In the genomic region with DNA sequence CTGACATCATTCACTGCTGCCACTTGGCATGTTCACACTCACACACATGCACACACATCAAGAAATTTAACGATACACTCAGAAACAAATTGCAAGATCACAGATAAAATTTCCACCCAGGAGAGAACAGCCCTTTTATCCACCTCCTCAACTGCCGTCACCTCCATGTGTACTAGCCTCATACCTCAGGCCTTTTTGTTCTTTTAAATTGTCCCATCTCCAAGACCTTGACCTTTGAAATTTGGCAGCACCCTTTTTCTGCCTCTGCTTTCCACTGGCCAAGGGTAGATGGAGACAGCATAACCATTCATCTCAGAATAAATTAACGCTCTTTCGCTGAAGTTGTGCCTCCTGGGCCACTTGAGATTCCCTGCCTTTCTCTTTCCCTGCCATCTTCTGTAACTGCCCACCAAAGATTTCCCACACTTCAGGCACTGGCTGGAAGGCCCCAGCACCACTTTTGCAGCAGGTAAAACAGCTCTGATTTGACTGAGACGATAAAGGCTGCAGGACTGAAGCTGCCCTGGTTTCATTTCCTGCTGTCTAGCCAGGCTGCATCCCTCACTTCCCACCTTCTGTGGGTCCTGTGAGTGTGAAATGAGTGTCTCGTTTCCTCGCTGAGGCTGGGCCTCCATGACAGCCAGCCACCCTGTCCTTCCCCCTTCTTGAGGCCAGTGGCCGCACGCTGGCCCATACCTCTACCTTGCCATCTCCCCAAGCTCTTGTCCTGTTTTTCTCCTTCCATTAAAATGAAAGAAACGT, we compare ENCODE assay signal across 8 cellular contexts. TPM values are rescaled to one million over a fixed set of nuclear protein-coding genes. Genes with fewer than 3 reads are reported as not detected.
DNase-seq lines count a peak whose midpoint lies in the region; ATAC-seq and TF ChIP-seq lines count a peak whose summit lies in the region.

No MANE protein-coding gene starts in this region.

- DNase-seq in activated naive CD4-positive, alpha-beta T cell treated with anti-CD3 and anti-CD28 coated beads for 36 hours = peak; percentile 38
- no peak for DNase-seq in activated naive CD4-positive, alpha-beta T cell treated with anti-CD3 and anti-CD28 coated beads, Interleukin-2, amount 50 U/mL, for 16 hours
- DNase-seq in ascending aorta (ENCODE audit: low spot score in 2 of 2) = no peak
- no peak for DNase-seq in SW 1271 (lab: John Stamatoyannopoulos, UW)
- no peak for DNase-seq in GOT3 (lab: John Stamatoyannopoulos, UW)
- DNase-seq in kidney tubule cell (ENCODE audit: low spot score) = no peak

- no peaks in the 10 kb centered on the region for H3K27me3 Mint-ChIP-seq in activated naive CD4-positive, alpha-beta T cell treated with anti-CD3 and anti-CD28 coated beads for 36 hours (ENCODE audit: low read depth)

- intact Hi-C loops in activated naive CD4-positive, alpha-beta T cell treated with anti-CD3 and anti-CD28 coated beads for 36 hours (cut with micrococcal nuclease) = no loop called here
- intact Hi-C loops in ascending aorta (cut with DNase I) = no loop called here

- H3K27ac Mint-ChIP-seq in activated naive CD4-positive, alpha-beta T cell treated with anti-CD3 and anti-CD28 coated beads for 36 hours = no peak overlapping the region

- CTCF ChIA-PET in activated naive CD4-positive, alpha-beta T cell treated with anti-CD3 and anti-CD28 coated beads for 36 hours (lab: Charles Lee) = no interaction called here

- H3K27me3 ChIP-seq in ascending aorta = no peaks in the 10 kb centered on the region
- no peaks in the 10 kb centered on the region for H3K27me3 ChIP-seq in rectal smooth muscle tissue (ENCODE audit: control insufficient read depth, insufficient read depth, low read length)

- no peaks in the 10 kb centered on the region for H3K9me3 Mint-ChIP-seq in activated naive CD4-positive, alpha-beta T cell treated with anti-CD3 and anti-CD28 coated beads for 36 hours

- H3K27ac ChIP-seq in ascending aorta (peak overlapping the region; percentile 76 to 79), rectal smooth muscle tissue (ENCODE audit: low read depth, low read length) (peak overlapping the region; percentile 38)

- H3K9ac ChIP-seq in rectal smooth muscle tissue (ENCODE audit: low read length) = no peak overlapping the region

- peak; percentile 59 for ATAC-seq in HG03159 (IDR thresholded peaks at IDR 0.05; ENCODE audit: unreplicated experiment)

- no peak overlapping the region for H3K4me3 Mint-ChIP-seq in activated naive CD4-positive, alpha-beta T cell treated with anti-CD3 and anti-CD28 coated beads for 36 hours

- H3K36me3 Mint-ChIP-seq in activated naive CD4-positive, alpha-beta T cell treated with anti-CD3 and anti-CD28 coated beads for 36 hours (ENCODE audit: low read depth) = peaks cover 10% of the 10 kb centered on the region

- H3K4me1 Mint-ChIP-seq in activated naive CD4-positive, alpha-beta T cell treated with anti-CD3 and anti-CD28 coated beads for 36 hours (ENCODE audit: low read depth) = peaks cover 62% of the 10 kb centered on the region

- H3K36me3 ChIP-seq in ascending aorta (no peaks in the 10 kb centered on the region), rectal smooth muscle tissue (ENCODE audit: control insufficient read depth, insufficient read depth, low read length) (no peaks in the 10 kb centered on the region)

- no peak overlapping the region for H3K4me3 ChIP-seq in ascending aorta
- H3K4me3 ChIP-seq in rectal smooth muscle tissue (ENCODE audit: low read length) = peak overlapping the region; percentile 5

- H3K9me3 ChIP-seq in ascending aorta = no peaks in the 10 kb centered on the region

- TF ChIP-seq CTCF in ascending aorta (IDR thresholded peaks at IDR 0.05) = no peak

- H3K4me1 ChIP-seq in ascending aorta = peaks cover 12 to 63% of the 10 kb centered on the region in 2 donors
- H3K4me1 ChIP-seq in rectal smooth muscle tissue (ENCODE audit: control insufficient read depth, insufficient read depth, low read length) = peaks cover 50% of the 10 kb centered on the region

RNA-seq across cellular contexts. Expression of a gene that starts 39.3 kb away (rescaled TPM):
- total RNA-seq in activated naive CD4-positive, alpha-beta T cell treated with anti-CD3 and anti-CD28 coated beads for 36 hours = 10 to 100 TPM; 16.8 to 18.8 TPM
- 38.7 TPM for total RNA-seq in ascending aorta
